25 cellular contexts compared by ENCODE assay signal in the genomic region with DNA sequence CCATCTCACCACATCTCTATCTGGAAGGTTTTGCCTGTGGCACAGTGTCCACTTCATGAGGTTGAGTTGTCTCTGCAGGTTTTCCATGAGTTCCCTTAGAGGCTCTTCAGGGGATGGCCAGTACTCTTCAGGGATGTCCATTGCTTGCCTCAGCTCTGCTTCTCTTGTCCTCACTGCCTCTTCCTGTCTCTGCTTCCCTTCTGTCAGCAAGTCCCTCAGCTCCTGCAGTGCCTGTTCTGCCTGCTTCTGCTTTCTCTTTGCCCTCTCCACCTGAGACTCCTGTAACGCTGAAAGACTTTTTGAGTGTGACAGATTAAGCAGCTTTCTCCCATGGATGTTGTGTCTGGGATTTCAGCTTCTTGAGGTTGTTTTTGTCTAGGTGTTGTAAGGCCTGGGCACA. TPM values are rescaled to one million over a fixed set of nuclear protein-coding genes. Genes with fewer than 3 reads are reported as not detected.
DNase-seq lines count a peak whose midpoint lies in the region; ATAC-seq lines count a peak whose summit lies in the region.
"Had no signal": no experiment of that assay in that cellular context is flagged by ENCODE, and none has a peak within 500 bp of the region (broad histone marks: within the 10 kb centered on the region; RNA-seq: fewer than 3 reads in every experiment).

No MANE protein-coding gene starts in this region.

- no peaks in the 10 kb centered on the region for H3K27me3 Mint-ChIP-seq in activated T-cell treated with anti-CD3 and anti-CD28 coated beads, Interleukin-2, amount 50 U/mL, for 4 hours (ENCODE audit: low read depth)
- H3K27me3 Mint-ChIP-seq in CD8-positive, alpha-beta memory T cell = no peaks in the 10 kb centered on the region
- no peaks in the 10 kb centered on the region for H3K27me3 Mint-ChIP-seq in activated CD8-positive, alpha-beta T cell treated with anti-CD3 and anti-CD28 coated beads, Interleukin-2, amount 10 ng/mL, durations not matched to agents 7 days and 5 days (ENCODE audit: low read depth)
- no peaks in the 10 kb centered on the region for H3K27me3 Mint-ChIP-seq in natural killer cell treated with Interleukin-12 subunit alpha and Interleukin-12 subunit beta and Interleukin-15 and Interleukin-18, amount 100 ng/mL, for 72 hours

- H3K4me1 ChIP-seq in CD8-positive, alpha-beta memory T cell (ENCODE audit: insufficient read depth, low read length) = peaks cover 76% of the 10 kb centered on the region
- H3K4me1 ChIP-seq: esophagus squamous epithelium, gastrocnemius medialis, testis had no signal

- no peaks in the 10 kb centered on the region for H3K9me3 ChIP-seq in CD8-positive, alpha-beta memory T cell (ENCODE audit: low read length)
- H3K9me3 ChIP-seq: esophagus squamous epithelium, gastrocnemius medialis, testis had no signal

- CTCF ChIA-PET in CD8-positive, alpha-beta memory T cell (lab: Charles Lee) = interaction anchor here (0.7 to 3.6 kb wide), 3 partner anchors 16 to 35 kb away, joined by 3 to 12 read pairs (median 12); no protein-coding TSS in a partner anchor
- CTCF ChIA-PET in activated CD8-positive, alpha-beta T cell treated with anti-CD3 and anti-CD28 coated beads, Interleukin-2, amount 10 ng/mL, durations not matched to agents 7 days and 5 days (lab: Charles Lee) = interaction anchor here (1.1 to 3.5 kb wide), 7 partner anchors 10 to 359 kb away, joined by 3 to 21 read pairs (median 7); partner anchors contain the start of gene MRPL17

- no peak overlapping the region for H3K4me3 ChIP-seq in CD8-positive, alpha-beta memory T cell (ENCODE audit: low read length)
- H3K4me3 ChIP-seq: esophagus squamous epithelium, gastrocnemius medialis, testis had no signal

- ATAC-seq in activated T-cell treated with anti-CD3 and anti-CD28 coated beads, Interleukin-2, amount 50 U/mL, for 4 hours = no peak
- ATAC-seq in activated CD8-positive, alpha-beta T cell treated with anti-CD3 and anti-CD28 coated beads, Interleukin-2, amount 10 ng/mL, durations not matched to agents 7 days and 5 days = no peak
- ATAC-seq in natural killer cell treated with Interleukin-12 subunit alpha and Interleukin-12 subunit beta and Interleukin-15 and Interleukin-18, amount 100 ng/mL, for 72 hours = peak in 1 of 2 donors; percentile 59
- no peak for ATAC-seq in HG03354 (IDR thresholded peaks at IDR 0.05; ENCODE audit: poor library complexity, severe bottlenecking, unreplicated experiment)
- no peak for ATAC-seq in GM19455 (IDR thresholded peaks at IDR 0.05; ENCODE audit: unreplicated experiment)
- ATAC-seq: gastrocnemius medialis, PC-3 had no signal

- POLR2A ChIA-PET in CD8-positive, alpha-beta memory T cell (lab: Charles Lee) = no interaction called here
- POLR2A ChIA-PET in activated CD8-positive, alpha-beta T cell treated with anti-CD3 and anti-CD28 coated beads, Interleukin-2, amount 10 ng/mL, durations not matched to agents 7 days and 5 days (lab: Charles Lee) = interaction anchor here (1.2 kb wide), 1 partner anchor 16 kb away, joined by 5 read pairs; no protein-coding TSS in a partner anchor

- H3K36me3 Mint-ChIP-seq in activated T-cell treated with anti-CD3 and anti-CD28 coated beads, Interleukin-2, amount 50 U/mL, for 4 hours (ENCODE audit: insufficient read depth) = peaks cover 55% of the 10 kb centered on the region
- H3K36me3 Mint-ChIP-seq in CD8-positive, alpha-beta memory T cell = peaks cover 24 to 72% (median 35%) of the 10 kb centered on the region in 3 donors
- peaks cover 95% of the 10 kb centered on the region for H3K36me3 Mint-ChIP-seq in activated CD8-positive, alpha-beta T cell treated with anti-CD3 and anti-CD28 coated beads, Interleukin-2, amount 10 ng/mL, durations not matched to agents 7 days and 5 days (ENCODE audit: low read depth)
- peaks cover 54% of the 10 kb centered on the region for H3K36me3 Mint-ChIP-seq in natural killer cell treated with Interleukin-12 subunit alpha and Interleukin-12 subunit beta and Interleukin-15 and Interleukin-18, amount 100 ng/mL, for 72 hours

- peak overlapping the region; percentile 44 to 95 (median 56) for H3K27ac Mint-ChIP-seq in CD8-positive, alpha-beta memory T cell
- H3K27ac Mint-ChIP-seq in activated CD8-positive, alpha-beta T cell treated with anti-CD3 and anti-CD28 coated beads, Interleukin-2, amount 10 ng/mL, durations not matched to agents 7 days and 5 days = peak overlapping the region; percentile 44
- H3K27ac Mint-ChIP-seq in natural killer cell treated with Interleukin-12 subunit alpha and Interleukin-12 subunit beta and Interleukin-15 and Interleukin-18, amount 100 ng/mL, for 72 hours = peak overlapping the region; percentile 79 to 80
- H3K27ac Mint-ChIP-seq: progenitor cell of endocrine pancreas had no signal

- peak overlapping the region; percentile 33 for H3K4me3 Mint-ChIP-seq in activated T-cell treated with anti-CD3 and anti-CD28 coated beads, Interleukin-2, amount 50 U/mL, for 4 hours
- H3K4me3 Mint-ChIP-seq in CD8-positive, alpha-beta memory T cell = peak overlapping the region in 6 of 7 donors; percentile 20 to 77 (median 53)
- H3K4me3 Mint-ChIP-seq in activated CD8-positive, alpha-beta T cell treated with anti-CD3 and anti-CD28 coated beads, Interleukin-2, amount 10 ng/mL, durations not matched to agents 7 days and 5 days = no peak overlapping the region
- H3K4me3 Mint-ChIP-seq in natural killer cell treated with Interleukin-12 subunit alpha and Interleukin-12 subunit beta and Interleukin-15 and Interleukin-18, amount 100 ng/mL, for 72 hours = peak overlapping the region; percentile 59

- no peaks in the 10 kb centered on the region for H3K27me3 ChIP-seq in CD8-positive, alpha-beta memory T cell (ENCODE audit: insufficient read depth, low read length, poor library complexity, severe bottlenecking)
- H3K27me3 ChIP-seq: brain microvascular endothelial cell, esophagus squamous epithelium, gastrocnemius medialis, testis had no signal

- no peak overlapping the region for H3K27ac ChIP-seq in CD8-positive, alpha-beta memory T cell (ENCODE audit: low read depth, low read length)
- H3K27ac ChIP-seq: brain microvascular endothelial cell, C4-2B, esophagus squamous epithelium, gastrocnemius medialis, KMS-11, testis had no signal

- DNase-seq in activated T-cell treated with anti-CD3 and anti-CD28 coated beads, Interleukin-2, amount 50 U/mL, for 4 hours = no peak
- no peak for DNase-seq in activated T-cell treated with anti-CD3 and anti-CD28 coated beads for 4 hours
- DNase-seq in CD8-positive, alpha-beta memory T cell = no peak
- DNase-seq in activated CD8-positive, alpha-beta T cell treated with anti-CD3 and anti-CD28 coated beads, Interleukin-2, amount 10 ng/mL, durations not matched to agents 7 days and 5 days = no peak
- no peak for DNase-seq in natural killer cell treated with Interleukin-12 subunit alpha and Interleukin-12 subunit beta and Interleukin-15 and Interleukin-18, amount 100 ng/mL, for 72 hours (ENCODE audit: low spot score)
- DNase-seq in NCI-H748 (lab: John Stamatoyannopoulos, UW; ENCODE audit: unreplicated experiment) = no peak
- DNase-seq: brain microvascular endothelial cell; DMS53; effector memory CD4-positive, alpha-beta T cell; esophagus squamous epithelium; gastrocnemius medialis; hippocampal formation; NCI-H1048; NCI-H187 treated with DMSO at 0.1 percent for 48 hours; NCI-H82; PC-3; SHP77; SW 1271; testis had no signal

- H3K36me3 ChIP-seq in CD8-positive, alpha-beta memory T cell (ENCODE audit: insufficient read depth, low read length) = peaks cover 27% of the 10 kb centered on the region
- H3K36me3 ChIP-seq: brain microvascular endothelial cell, esophagus squamous epithelium, gastrocnemius medialis had no signal

- peaks cover 11% of the 10 kb centered on the region for H3K9me3 Mint-ChIP-seq in activated T-cell treated with anti-CD3 and anti-CD28 coated beads, Interleukin-2, amount 50 U/mL, for 4 hours
- no peaks in the 10 kb centered on the region for H3K9me3 Mint-ChIP-seq in CD8-positive, alpha-beta memory T cell
- peaks cover 37% of the 10 kb centered on the region for H3K9me3 Mint-ChIP-seq in activated CD8-positive, alpha-beta T cell treated with anti-CD3 and anti-CD28 coated beads, Interleukin-2, amount 10 ng/mL, durations not matched to agents 7 days and 5 days (ENCODE audit: insufficient read depth)
- H3K9me3 Mint-ChIP-seq in natural killer cell treated with Interleukin-12 subunit alpha and Interleukin-12 subunit beta and Interleukin-15 and Interleukin-18, amount 100 ng/mL, for 72 hours = peaks cover 8% of the 10 kb centered on the region

- peaks cover 81% of the 10 kb centered on the region for H3K4me1 Mint-ChIP-seq in activated T-cell treated with anti-CD3 and anti-CD28 coated beads, Interleukin-2, amount 50 U/mL, for 4 hours (ENCODE audit: low read depth)
- peaks cover 85 to 99% (median 95%) of the 10 kb centered on the region in 3 donors for H3K4me1 Mint-ChIP-seq in CD8-positive, alpha-beta memory T cell
- H3K4me1 Mint-ChIP-seq in activated CD8-positive, alpha-beta T cell treated with anti-CD3 and anti-CD28 coated beads, Interleukin-2, amount 10 ng/mL, durations not matched to agents 7 days and 5 days (ENCODE audit: low read depth) = peaks cover 46% of the 10 kb centered on the region
- peaks cover 68 to 75% of the 10 kb centered on the region in 2 donors for H3K4me1 Mint-ChIP-seq in natural killer cell treated with Interleukin-12 subunit alpha and Interleukin-12 subunit beta and Interleukin-15 and Interleukin-18, amount 100 ng/mL, for 72 hours (ENCODE audit: low read depth in 2 of 2)

RNA-seq across cellular contexts. Expression of gene MRPL17, which starts 38.2 kb away (rescaled TPM):
- 100 to 1,000 TPM; 149 to 162 (median 156) TPM for total RNA-seq in activated T-cell treated with anti-CD3 and anti-CD28 coated beads, Interleukin-2, amount 50 U/mL, for 4 hours
- total RNA-seq in CD8-positive, alpha-beta memory T cell = 100 to 1,000 TPM; 124 to 129 TPM
- polyA plus RNA-seq in CD8-positive, alpha-beta memory T cell = 24.3 TPM
- total RNA-seq in activated CD8-positive, alpha-beta T cell treated with anti-CD3 and anti-CD28 coated beads, Interleukin-2, amount 10 ng/mL, durations not matched to agents 7 days and 5 days = 10 to 100 TPM; 60.6 to 69.2 TPM
- 10 to 100 TPM; 69.1 to 70.1 TPM for total RNA-seq in natural killer cell treated with Interleukin-12 subunit alpha and Interleukin-12 subunit beta and Interleukin-15 and Interleukin-18, amount 100 ng/mL, for 72 hours

RNA-seq across cellular contexts. Expression of gene OR2AG2, which starts 50.4 kb away (rescaled TPM):
- total RNA-seq in activated T-cell treated with anti-CD3 and anti-CD28 coated beads, Interleukin-2, amount 50 U/mL, for 4 hours = under 1 TPM in 1 of 3 donors, not detected in 2; 0.16 TPM
- not detected for total RNA-seq in CD8-positive, alpha-beta memory T cell
- polyA plus RNA-seq in CD8-positive, alpha-beta memory T cell = not detected
- under 1 TPM; 0.08 to 0.23 TPM for total RNA-seq in activated CD8-positive, alpha-beta T cell treated with anti-CD3 and anti-CD28 coated beads, Interleukin-2, amount 10 ng/mL, durations not matched to agents 7 days and 5 days
- under 1 TPM in 1 of 2 donors, not detected in 1; 0.20 TPM for total RNA-seq in natural killer cell treated with Interleukin-12 subunit alpha and Interleukin-12 subunit beta and Interleukin-15 and Interleukin-18, amount 100 ng/mL, for 72 hours
- total RNA-seq: gastrocnemius medialis had no signal
- polyA plus RNA-seq: liver had no signal
